Comparison of ENCODE assay signal across 35 cellular contexts in the genomic region with DNA sequence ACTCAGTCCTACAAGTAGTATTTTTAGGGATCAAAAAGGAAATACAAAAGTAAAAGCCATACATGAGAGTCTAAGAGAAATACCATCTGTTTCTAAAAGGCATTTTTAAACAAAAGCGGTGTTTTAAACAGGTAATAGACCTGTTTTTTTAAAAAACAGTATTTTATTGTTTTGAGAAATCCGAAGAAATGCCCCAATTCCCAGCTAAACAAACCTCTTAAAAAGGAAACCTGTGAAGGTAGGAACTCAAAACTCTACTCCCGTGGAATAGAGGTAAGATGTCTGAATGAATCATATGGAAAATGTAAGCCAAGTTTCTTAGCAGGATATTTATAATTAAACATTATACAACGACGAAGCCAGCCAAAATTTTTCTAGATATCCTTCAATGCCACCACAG. TPM values are rescaled to one million over a fixed set of nuclear protein-coding genes. Genes with fewer than 3 reads are reported as not detected.
DNase-seq lines count a peak whose midpoint lies in the region; ATAC-seq, FAIRE-seq and TF ChIP-seq lines count a peak whose summit lies in the region.
"Had no signal": no experiment of that assay in that cellular context is flagged by ENCODE, and none has a peak within 500 bp of the region (broad histone marks: within the 10 kb centered on the region; RNA-seq: fewer than 3 reads in every experiment).

No MANE protein-coding gene starts in this region.

- CTCF ChIA-PET in K562 (lab: Yijun Ruan, JAX; ENCODE audit: low intra/inter-chr PET ratio) = no interaction called here

- no peaks in the 10 kb centered on the region for H3K79me2 ChIP-seq in K562 (ENCODE audit: control insufficient read depth, insufficient read depth, low read length)

- H3K27ac ChIP-seq in K562 (ENCODE audit: extremely low read depth, low read depth, low read length) = no peak overlapping the region
- no peak overlapping the region for H3K27ac ChIP-seq in lower lobe of right lung
- H3K27ac ChIP-seq: 22Rv1, ascending aorta, gastroesophageal sphincter, HL-60, WERI-Rb-1 had no signal

- DNase-seq in activated naive CD8-positive, alpha-beta T cell treated with anti-CD3 and anti-CD28 coated beads, Interleukin-2, amount 50 U/mL, for 24 hours = no peak
- no peak for DNase-seq in K562 (ENCODE audit: extremely low read depth in 1 of 4, low spot score in 3 of 4)
- no peak for DNase-seq in lower lobe of right lung
- DNase-seq in foreskin melanocyte = no peak
- no peak for DNase-seq in activated T-cell treated with anti-CD3 and anti-CD28 coated beads, Interleukin-2, amount 50 U/mL, for 72 hours
- DNase-seq: activated CD4-positive, alpha-beta T cell treated with anti-CD3 and anti-CD28 coated beads for 48 hours; activated naive CD8-positive, alpha-beta T cell treated with anti-CD3 and anti-CD28 coated beads for 36 hours; C1 segment of cervical spinal cord; central memory CD4-positive, alpha-beta T cell; COR-L47; cortex of kidney; endodermal cell; H9; immature natural killer cell; MV-4-11; NCI-H1436; NCI-H2081 treated with DMSO at 0.1 percent for 48 hours; NCI-H2227 treated with DMSO at 0.1 percent for 48 hours; NCI-H526; occipital lobe; SIG-M5; stimulated activated naive B cell treated with anti-CD40 and anti-IgM and Interleukin-4, amounts not matched to agents 10 μg/mL and 1 μg/mL and 100 μg/mL, for 72 hours; SW 1271; T-helper 9 cell; WERI-Rb-1 had no signal

- no TSS peak for BruUV-seq in K562 (replicated peaks; lab: Mats Ljungman, UMichigan)

- no peak overlapping the region for H3K4me2 ChIP-seq in K562 (ENCODE audit: insufficient read depth, low read length)

- TF ChIP-seq EP300 in K562 (IDR thresholded peaks at IDR 0.05; ENCODE audit: low read length) = no peak

- H2AFZ ChIP-seq in K562 (ENCODE audit: low read depth, low read length) = no peak overlapping the region

- peaks cover 2% of the 10 kb centered on the region for H3K36me3 Mint-ChIP-seq in activated naive CD8-positive, alpha-beta T cell
- H3K36me3 Mint-ChIP-seq in activated naive CD8-positive, alpha-beta T cell treated with anti-CD3 and anti-CD28 coated beads, Interleukin-2, amount 50 U/mL, for 24 hours (ENCODE audit: low read depth) = no peaks in the 10 kb centered on the region
- H3K36me3 Mint-ChIP-seq in IgD-negative memory B cell = no peaks in the 10 kb centered on the region
- H3K36me3 Mint-ChIP-seq in activated T-cell treated with anti-CD3 and anti-CD28 coated beads, Interleukin-2, amount 50 U/mL, for 72 hours (ENCODE audit: insufficient read depth in 2 of 2) = peaks cover 0 to 2% of the 10 kb centered on the region in 2 donors
- H3K36me3 Mint-ChIP-seq: immature natural killer cell had no signal

- peak overlapping the region; percentile 17 for H3K4me3 Mint-ChIP-seq in activated naive CD8-positive, alpha-beta T cell
- no peak overlapping the region for H3K4me3 Mint-ChIP-seq in activated naive CD8-positive, alpha-beta T cell treated with anti-CD3 and anti-CD28 coated beads, Interleukin-2, amount 50 U/mL, for 24 hours
- H3K4me3 Mint-ChIP-seq in IgD-negative memory B cell = peak overlapping the region in 3 of 4 donors; percentile 18 to 92 (median 91)
- H3K4me3 Mint-ChIP-seq in activated T-cell treated with anti-CD3 and anti-CD28 coated beads, Interleukin-2, amount 50 U/mL, for 72 hours = peak overlapping the region in 1 of 2 donors; percentile 96

- no peak overlapping the region for H3K4me3 ChIP-seq in K562
- peak overlapping the region; percentile 77 for H3K4me3 ChIP-seq in lower lobe of right lung

- H3K27me3 ChIP-seq in K562 (ENCODE audit: control insufficient read depth in 2 of 2, insufficient read depth in 2 of 2, low read length in 2 of 2) (peaks cover 12 to 37% of the 10 kb centered on the region in 2 experiments), lower lobe of right lung (ENCODE audit: low read depth) (no peaks in the 10 kb centered on the region)
- H3K27me3 ChIP-seq: ascending aorta, gastroesophageal sphincter had no signal

- H3K9me3 Mint-ChIP-seq in activated naive CD8-positive, alpha-beta T cell (ENCODE audit: low read depth) = no peaks in the 10 kb centered on the region
- H3K9me3 Mint-ChIP-seq in activated naive CD8-positive, alpha-beta T cell treated with anti-CD3 and anti-CD28 coated beads, Interleukin-2, amount 50 U/mL, for 24 hours = no peaks in the 10 kb centered on the region
- H3K9me3 Mint-ChIP-seq in IgD-negative memory B cell = no peaks in the 10 kb centered on the region
- H3K9me3 Mint-ChIP-seq in activated T-cell treated with anti-CD3 and anti-CD28 coated beads, Interleukin-2, amount 50 U/mL, for 72 hours = no peaks in the 10 kb centered on the region
- H3K9me3 Mint-ChIP-seq: activated naive CD8-positive, alpha-beta T cell treated with anti-CD3 and anti-CD28 coated beads for 36 hours; endodermal cell; H9; immature natural killer cell; stimulated activated naive B cell treated with anti-CD40 and anti-IgM and Interleukin-4, amounts not matched to agents 10 μg/mL and 1 μg/mL and 100 μg/mL, for 72 hours had no signal

- H3K36me3 ChIP-seq in K562 (ENCODE audit: control insufficient read depth, insufficient read depth, low read length) (no peaks in the 10 kb centered on the region), lower lobe of right lung (peaks cover 10% of the 10 kb centered on the region)
- H3K36me3 ChIP-seq: ascending aorta, WERI-Rb-1 had no signal

- POLR2A ChIA-PET in K562 (lab: Yijun Ruan, JAX) = no interaction called here

- H3K9me1 ChIP-seq in K562 (ENCODE audit: control insufficient read depth, insufficient read depth, low read length) = no peaks in the 10 kb centered on the region

- TF ChIP-seq RAD21 in K562 (CRISPR knock-in tag; conservative IDR thresholded peaks at IDR 0.05 in 1 of 2, IDR thresholded peaks at IDR 0.05 in 1 of 2) = no peak

- ATAC-seq in activated naive CD8-positive, alpha-beta T cell treated with anti-CD3 and anti-CD28 coated beads, Interleukin-2, amount 50 U/mL, for 24 hours = no peak
- no peak for ATAC-seq in K562
- no peak for ATAC-seq in lower lobe of right lung
- no peak for ATAC-seq in activated T-cell treated with anti-CD3 and anti-CD28 coated beads, Interleukin-2, amount 50 U/mL, for 72 hours (replicated peaks in 1 of 2)
- ATAC-seq in GM21529 (IDR thresholded peaks at IDR 0.05; ENCODE audit: unreplicated experiment) = no peak
- ATAC-seq: gastroesophageal sphincter; Panc1; stimulated activated naive B cell treated with anti-CD40 and anti-IgM and Interleukin-4, amounts not matched to agents 10 μg/mL and 1 μg/mL and 100 μg/mL, for 72 hours had no signal

- 5% methylated on average over 5 of the region's 5 CpGs for whole genome bisulfite sequencing in K562 (ENCODE audit: insufficient coverage, low coverage, missing lambda C conversion rate)

- no peak for TF ChIP-seq POLR2A in K562 (conservative IDR thresholded peaks at IDR 0.05)

- TF ChIP-seq CTCF in K562 (IDR thresholded peaks at IDR 0.05 in 2 of 3, conservative IDR thresholded peaks at IDR 0.05 in 1 of 3; ENCODE audit: insufficient read depth in 2 of 3, low read depth in 1 of 3, low read length in 3 of 3) = no peak
- TF ChIP-seq CTCF in lower lobe of right lung (IDR thresholded peaks at IDR 0.05) = no peak

- FAIRE-seq in K562 (lab: Jason Lieb, UNC) = no peak
- FAIRE-seq: G401.6, urothelium cell line had no signal

- in situ Hi-C loops in K562 (cut with MboI) = no loop called here

- no peaks in the 10 kb centered on the region for H4K20me1 ChIP-seq in K562 (replicated peaks; ENCODE audit: control insufficient read depth, insufficient read depth, low read length)

- H3K9ac ChIP-seq in K562 (ENCODE audit: insufficient read depth in 1 of 2, low read depth in 2 of 2, low read length in 2 of 2) = no peak overlapping the region

- peaks cover 0 to 21% of the 10 kb centered on the region in 2 experiments; a peak in 2 of 5 replicates for H3K4me1 ChIP-seq in K562 (replicated peaks in 1 of 2; ENCODE audit: control insufficient read depth in 2 of 2, insufficient read depth in 2 of 2, low read length in 2 of 2)
- peaks cover 24% of the 10 kb centered on the region for H3K4me1 ChIP-seq in lower lobe of right lung

- H3K27me3 Mint-ChIP-seq in activated naive CD8-positive, alpha-beta T cell = no peaks in the 10 kb centered on the region
- peaks cover 2% of the 10 kb centered on the region for H3K27me3 Mint-ChIP-seq in activated naive CD8-positive, alpha-beta T cell treated with anti-CD3 and anti-CD28 coated beads, Interleukin-2, amount 50 U/mL, for 24 hours
- H3K27me3 Mint-ChIP-seq in IgD-negative memory B cell = no peaks in the 10 kb centered on the region
- H3K27me3 Mint-ChIP-seq in activated T-cell treated with anti-CD3 and anti-CD28 coated beads, Interleukin-2, amount 50 U/mL, for 72 hours (ENCODE audit: low read depth) = peaks cover 7% of the 10 kb centered on the region
- H3K27me3 Mint-ChIP-seq: activated naive CD8-positive, alpha-beta T cell treated with anti-CD3 and anti-CD28 coated beads for 36 hours; stimulated activated naive B cell treated with anti-CD40 and anti-IgM and Interleukin-4, amounts not matched to agents 10 μg/mL and 1 μg/mL and 100 μg/mL, for 72 hours had no signal

- H3K9me3 ChIP-seq in K562 (replicated peaks; ENCODE audit: control insufficient read depth, insufficient read depth, low read depth, low read length) (no peaks in the 10 kb centered on the region), lower lobe of right lung (no peaks in the 10 kb centered on the region)
- H3K9me3 ChIP-seq: ascending aorta, gastroesophageal sphincter had no signal

- intact Hi-C loops in K562 (cut with micrococcal nuclease) (no loop called here), lower lobe of right lung (cut with DNase I) (no loop called here)

- no peak overlapping the region for H3K27ac Mint-ChIP-seq in activated naive CD8-positive, alpha-beta T cell
- H3K27ac Mint-ChIP-seq in activated naive CD8-positive, alpha-beta T cell treated with anti-CD3 and anti-CD28 coated beads, Interleukin-2, amount 50 U/mL, for 24 hours = no peak overlapping the region
- peak overlapping the region in 2 of 3 donors; percentile 24 to 83 for H3K27ac Mint-ChIP-seq in IgD-negative memory B cell
- no peak overlapping the region for H3K27ac Mint-ChIP-seq in activated T-cell treated with anti-CD3 and anti-CD28 coated beads, Interleukin-2, amount 50 U/mL, for 72 hours
- H3K27ac Mint-ChIP-seq: activated naive CD8-positive, alpha-beta T cell treated with anti-CD3 and anti-CD28 coated beads for 36 hours; endodermal cell; H9; stimulated activated naive B cell treated with anti-CD40 and anti-IgM and Interleukin-4, amounts not matched to agents 10 μg/mL and 1 μg/mL and 100 μg/mL, for 72 hours had no signal

- peaks cover 15% of the 10 kb centered on the region for H3K4me1 Mint-ChIP-seq in activated naive CD8-positive, alpha-beta T cell (ENCODE audit: low read depth)
- peaks cover 12% of the 10 kb centered on the region for H3K4me1 Mint-ChIP-seq in activated naive CD8-positive, alpha-beta T cell treated with anti-CD3 and anti-CD28 coated beads, Interleukin-2, amount 50 U/mL, for 24 hours
- H3K4me1 Mint-ChIP-seq in IgD-negative memory B cell = peaks cover 12 to 23% (median 14%) of the 10 kb centered on the region in 3 donors
- H3K4me1 Mint-ChIP-seq in activated T-cell treated with anti-CD3 and anti-CD28 coated beads, Interleukin-2, amount 50 U/mL, for 72 hours (ENCODE audit: low read depth) = peaks cover 14% of the 10 kb centered on the region

RNA-seq across cellular contexts. Expression of a gene that starts 2.0 kb away (rescaled TPM):
- 1.8 TPM for polyA plus RNA-seq in IgD-negative memory B cell
- 2.6 and 4.6 TPM in 2 replicates for total RNA-seq in K562 (2011; cell fraction: chromatin; rRNA removed; ENCODE audit: low replicate concordance)
- 1.0 and 1.2 TPM in 2 replicates for total RNA-seq in K562 (2011; cell fraction: nucleolus; rRNA removed)
- 2.3 and 3.7 TPM in 2 replicates for total RNA-seq in K562 (2011; cell fraction: nucleoplasm; rRNA removed)
- 0.14 and 0.61 TPM in 2 replicates for total RNA-seq in K562 (2014; rRNA removed)
- 0.16 and 0.22 TPM in 2 replicates for total RNA-seq in K562 (2014; rRNA removed; fragmentation: Illumina TruSeq; extraction: Trizol)
- 0.11 and 0.30 TPM in 2 replicates for total RNA-seq in K562 (2015; rRNA removed; fragmentation: Illumina TruSeq; extraction: Trizol)
- 1.1 and 1.7 TPM in 2 replicates for total RNA-seq in K562 (2021)
- 0.18 and 0.26 TPM in 2 replicates for polyA plus RNA-seq in K562 (2011; rRNA removed)
- 0.25 and 0.28 TPM in 2 replicates for polyA plus RNA-seq in K562 (2011; cell fraction: cytosol; rRNA removed)
- 0.37 and 0.85 TPM in 2 replicates for polyA plus RNA-seq in K562 (2011; cell fraction: nucleus; rRNA removed)
- 0.35 and 0.57 TPM in 2 replicates for polyA plus RNA-seq in K562 (2012)
- 0.15 and 0.46 TPM in 2 replicates for polyA plus RNA-seq in K562 (2014; fragmentation: Illumina TruSeq; extraction: Trizol)
- polyA plus RNA-seq in K562 (2014; fragmentation: Nextera tagmentation; extraction: Ambion mirVana) = under 1 TPM; 0.03 TPM
- 0.08 and 0.48 TPM in 2 replicates for polyA plus RNA-seq in K562 (2014; rRNA removed)
- 0.90 and 1.1 TPM in 2 replicates for polyA minus RNA-seq in K562 (2011; rRNA and poly(A)+ RNA removed)
- not detected in 2 replicates for polyA minus RNA-seq in K562 (2011; cell fraction: cytosol; rRNA and poly(A)+ RNA removed)
- 0.22 and 0.67 TPM in 2 replicates for polyA minus RNA-seq in K562 (2011; cell fraction: nucleus; rRNA and poly(A)+ RNA removed)
- 60.6 TPM for total RNA-seq in lower lobe of right lung
- total RNA-seq in activated T-cell treated with anti-CD3 and anti-CD28 coated beads, Interleukin-2, amount 50 U/mL, for 72 hours = 10 to 100 TPM; 13.8 to 15.4 TPM

Comparison
In these comparisons a context has a peak if more than half of its experiments do, and no peak if none do; other contexts are left out.
1. H3K27ac Mint-ChIP-seq: peak in IgD-negative memory B cell (2 of 3); none in activated naive CD8-positive, alpha-beta T cell (single experiment), activated naive CD8-positive, alpha-beta T cell treated with anti-CD3 and anti-CD28 coated beads, Interleukin-2, amount 50 U/mL, for 24 hours (single experiment) and activated T-cell treated with anti-CD3 and anti-CD28 coated beads, Interleukin-2, amount 50 U/mL, for 72 hours (single experiment).